ENCODE assay signal across 34 cellular contexts in genomic region chr7:1017586-1018333, GRCh38. TPM values are rescaled to one million over a fixed set of nuclear protein-coding genes. Genes with fewer than 3 reads are reported as not detected.
DNase-seq lines count a peak whose midpoint lies in the region; ATAC-seq, FAIRE-seq and TF ChIP-seq lines count a peak whose summit lies in the region.
"Had no signal": no experiment of that assay in that cellular context is flagged by ENCODE, and none has a peak within 500 bp of the region (broad histone marks: within the 10 kb centered on the region; RNA-seq: fewer than 3 reads in every experiment).

No MANE protein-coding gene starts in this region.

- H3K36me3 ChIP-seq in breast epithelium (no peaks in the 10 kb centered on the region), Peyer's patch (no peaks in the 10 kb centered on the region)
- H3K36me3 ChIP-seq: prostate gland, SJCRH30 had no signal

- H3K4me1 Mint-ChIP-seq in stimulated activated naive CD8-positive, alpha-beta T cell treated with anti-CD3 and anti-CD28 coated beads, Interleukin-15, amount 100 ng/mL, for 72 hours, result peaks cover 7% of the 10 kb centered on the region
- peaks cover 34% of the 10 kb centered on the region for H3K4me1 Mint-ChIP-seq in activated B cell treated with CpG ODN at 0.5 μM for 24 hours
- H3K4me1 Mint-ChIP-seq in memory B cell, result peaks cover 12% of the 10 kb centered on the region

- CTCF ChIA-PET in activated B cell treated with CpG ODN at 0.5 μM for 24 hours (lab: Charles Lee), result interaction anchor here (9.5 kb wide), 1 partner anchor 48 kb away, joined by 55 read pairs; no protein-coding TSS in a partner anchor

- H3K27me3 ChIP-seq in breast epithelium (no peaks in the 10 kb centered on the region), Peyer's patch (no peaks in the 10 kb centered on the region)
- H3K27me3 ChIP-seq: ascending aorta, BLaER1, esophagus squamous epithelium, foreskin keratinocyte, SJCRH30, upper lobe of left lung had no signal

- H3K9me3 Mint-ChIP-seq in stimulated activated naive CD8-positive, alpha-beta T cell treated with anti-CD3 and anti-CD28 coated beads, Interleukin-15, amount 100 ng/mL, for 72 hours, result peaks cover 0 to 7% of the 10 kb centered on the region in 2 donors
- H3K9me3 Mint-ChIP-seq in activated B cell treated with CpG ODN at 0.5 μM for 24 hours (no peaks in the 10 kb centered on the region), memory B cell (no peaks in the 10 kb centered on the region)

- H3K36me3 Mint-ChIP-seq in activated B cell treated with CpG ODN at 0.5 μM for 24 hours (ENCODE audit: low read depth), result peaks cover 41% of the 10 kb centered on the region
- H3K36me3 Mint-ChIP-seq in memory B cell, result peaks cover 15% of the 10 kb centered on the region

- DNase-seq in stimulated activated naive CD8-positive, alpha-beta T cell treated with anti-CD3 and anti-CD28 coated beads, Interleukin-15, amount 100 ng/mL, for 72 hours, result no peak
- no peak for DNase-seq in stimulated activated naive CD8-positive, alpha-beta T cell treated with anti-CD3 and anti-CD28 coated beads, Interleukin-15, Interleukin-2, amounts not matched to agents 100 U/mL and 50 U/mL, for 24 hours
- no peak for DNase-seq in activated B cell treated with CpG ODN at 0.5 μM for 24 hours
- DNase-seq in memory B cell (ENCODE audit: low spot score in 2 of 2), result no peak
- DNase-seq in urothelium cell line (ENCODE audit: low spot score), result no peak
- no peak for DNase-seq in breast epithelium (ENCODE audit: low spot score in 2 of 2)
- no peak for DNase-seq in Peyer's patch
- DNase-seq in D341Med (ENCODE audit: low spot score), result no peak
- DNase-seq: activated CD4-positive, alpha-beta T cell treated with anti-CD3 and anti-CD28 coated beads for 1 hour; activated CD8-positive, alpha-beta memory T cell treated with anti-CD3 and anti-CD28 coated beads, Interleukin-2, amount 50 U/mL, for 48 hours; activated CD8-positive, alpha-beta T cell treated with anti-CD3 and anti-CD28 coated beads for 36 hours; caudate nucleus; DMS79 treated with DMSO at 0.1 percent for 48 hours; esophagus squamous epithelium; foreskin keratinocyte; GDM1; IMR-90; islet precursor cell; NCI-H1092 treated with DMSO at 0.1 percent for 48 hours; NCI-H187; NCI-H446 treated with DMSO at 0.1 percent for 48 hours; NCI-H82; occipital lobe; SJCRH30; stimulated activated CD4-positive, alpha-beta T cell treated with anti-CD3 and anti-CD28 coated beads, Interleukin-15, amount 100 ng/mL, for 24 hours; stimulated activated CD4-positive, alpha-beta T cell treated with anti-CD3 and anti-CD28 coated beads, Interleukin-4, amount 100 ng/mL, for 4 hours had no signal

- POLR2A ChIA-PET in activated B cell treated with CpG ODN at 0.5 μM for 24 hours (lab: Charles Lee), result interaction anchor here (1.0 to 2.2 kb wide), 4 partner anchors 8 to 48 kb away, joined by 3 to 8 read pairs (median 4); no protein-coding TSS in a partner anchor

- H3K27ac ChIP-seq in breast epithelium (no peak overlapping the region), Peyer's patch (no peak overlapping the region)
- H3K27ac ChIP-seq: ascending aorta, BLaER1, esophagus squamous epithelium, foreskin keratinocyte, prostate gland, SJCRH30, upper lobe of left lung had no signal

- H3K27me3 Mint-ChIP-seq in stimulated activated naive CD8-positive, alpha-beta T cell treated with anti-CD3 and anti-CD28 coated beads, Interleukin-15, amount 100 ng/mL, for 72 hours, result no peaks in the 10 kb centered on the region
- H3K27me3 Mint-ChIP-seq in activated B cell treated with CpG ODN at 0.5 μM for 24 hours (no peaks in the 10 kb centered on the region), memory B cell (no peaks in the 10 kb centered on the region)
- H3K27me3 Mint-ChIP-seq: activated CD8-positive, alpha-beta T cell treated with anti-CD3 and anti-CD28 coated beads for 36 hours had no signal

- intact Hi-C loops in activated B cell treated with CpG ODN at 0.5 μM for 24 hours (cut with micrococcal nuclease), result no loop called here
- intact Hi-C loops in breast epithelium (cut with DNase I; ENCODE audit: low total_unique reads), result no loop called here

- H3K9me3 ChIP-seq in breast epithelium, result no peaks in the 10 kb centered on the region
- H3K9me3 ChIP-seq in Peyer's patch, result no peaks in the 10 kb centered on the region
- H3K9me3 ChIP-seq: ascending aorta, esophagus squamous epithelium, prostate gland, SJCRH30, upper lobe of left lung had no signal

- no peak for TF ChIP-seq CTCF in activated B cell treated with CpG ODN at 0.5 μM for 24 hours (IDR thresholded peaks at IDR 0.05)
- no peak for TF ChIP-seq CTCF in breast epithelium (IDR thresholded peaks at IDR 0.05)
- TF ChIP-seq CTCF in Peyer's patch (IDR thresholded peaks at IDR 0.05), result no peak

- no peak overlapping the region for H3K4me3 ChIP-seq in breast epithelium
- no peak overlapping the region for H3K4me3 ChIP-seq in Peyer's patch
- H3K4me3 ChIP-seq: ascending aorta, BLaER1, esophagus squamous epithelium, prostate gland, SJCRH30, upper lobe of left lung had no signal

- TF ChIP-seq POLR2A in breast epithelium (IDR thresholded peaks at IDR 0.05) (no peak), Peyer's patch (IDR thresholded peaks at IDR 0.05) (no peak)

- no peak for ATAC-seq in stimulated activated naive CD8-positive, alpha-beta T cell treated with anti-CD3 and anti-CD28 coated beads, Interleukin-15, amount 100 ng/mL, for 72 hours
- ATAC-seq in stimulated activated naive CD8-positive, alpha-beta T cell treated with anti-CD3 and anti-CD28 coated beads, Interleukin-15, Interleukin-2, amounts not matched to agents 100 U/mL and 50 U/mL, for 24 hours, result no peak
- ATAC-seq in activated B cell treated with CpG ODN at 0.5 μM for 24 hours (ENCODE audit: low read depth) (no peak), memory B cell (ENCODE audit: low read depth) (no peak)
- ATAC-seq: activated CD8-positive, alpha-beta T cell treated with anti-CD3 and anti-CD28 coated beads for 36 hours; foreskin keratinocyte had no signal

- no peak overlapping the region for H3K4me3 Mint-ChIP-seq in stimulated activated naive CD8-positive, alpha-beta T cell treated with anti-CD3 and anti-CD28 coated beads, Interleukin-15, amount 100 ng/mL, for 72 hours
- peak overlapping the region; percentile 19 for H3K4me3 Mint-ChIP-seq in activated B cell treated with CpG ODN at 0.5 μM for 24 hours
- H3K4me3 Mint-ChIP-seq in memory B cell, result peak overlapping the region; percentile 47
- H3K4me3 Mint-ChIP-seq: activated CD8-positive, alpha-beta T cell treated with anti-CD3 and anti-CD28 coated beads for 36 hours; dendritic cell treated with granulocyte-macrophage colony-stimulating factor and Interleukin-4, amounts not matched to agents 40 ng/mL and 50 ng/mL, for 4 days; mesothelial cell of epicardium had no signal

- peak overlapping the region; percentile 72 to 81 for H3K27ac Mint-ChIP-seq in stimulated activated naive CD8-positive, alpha-beta T cell treated with anti-CD3 and anti-CD28 coated beads, Interleukin-15, amount 100 ng/mL, for 72 hours
- H3K27ac Mint-ChIP-seq in activated B cell treated with CpG ODN at 0.5 μM for 24 hours (no peak overlapping the region), memory B cell (no peak overlapping the region)
- H3K27ac Mint-ChIP-seq: activated CD8-positive, alpha-beta T cell treated with anti-CD3 and anti-CD28 coated beads for 36 hours; dendritic cell treated with granulocyte-macrophage colony-stimulating factor and Interleukin-4, amounts not matched to agents 40 ng/mL and 50 ng/mL, for 4 days; mesothelial cell of epicardium had no signal

- peak; percentile 87 for FAIRE-seq in urothelium cell line (lab: Jason Lieb, UNC)
- FAIRE-seq: endometrium had no signal

- H3K4me1 ChIP-seq in breast epithelium (no peaks in the 10 kb centered on the region), Peyer's patch (peaks cover 0 to under 1% (median 0%) of the 10 kb centered on the region in 4 donors)
- H3K4me1 ChIP-seq: ascending aorta, foreskin keratinocyte, SJCRH30, upper lobe of left lung had no signal

RNA-seq across cellular contexts. Expression of gene GPR146, which starts 26.6 kb away (rescaled TPM):
- total RNA-seq in activated B cell treated with CpG ODN at 0.5 μM for 24 hours (6.2 and 6.9 TPM in 2 replicates), breast epithelium (10 to 100 TPM; 24.1 to 56.8 (median 43.6) TPM), Peyer's patch (10 to 100 TPM in 1 of 4 donors, 1 to 10 TPM in 3; 1.4 to 13.2 (median 4.4) TPM)
- total RNA-seq: foreskin keratinocyte had no signal

RNA-seq across cellular contexts. Expression of gene CYP2W1, which starts 34.8 kb away (rescaled TPM):
- total RNA-seq in activated B cell treated with CpG ODN at 0.5 μM for 24 hours (not detected in 2 replicates), breast epithelium (not detected), Peyer's patch (10 to 100 TPM in 1 of 4 donors, 1 to 10 TPM in 2, not detected in 1; 2.3 to 23.1 (median 2.5) TPM)
- total RNA-seq: activated CD8-positive, alpha-beta T cell treated with anti-CD3 and anti-CD28 coated beads for 36 hours; ascending aorta; foreskin keratinocyte; IMR-90; M059J; occipital lobe; SJCRH30; upper lobe of left lung had no signal

RNA-seq across cellular contexts. Expression of gene COX19, which starts 42.4 kb away (rescaled TPM):
- total RNA-seq in activated B cell treated with CpG ODN at 0.5 μM for 24 hours (21.2 and 24.5 TPM in 2 replicates), breast epithelium (10 to 100 TPM in 1 of 3 donors, 1 to 10 TPM in 2; 8.5 to 17.3 (median 8.8) TPM), Peyer's patch (10 to 100 TPM; 15.9 to 41.3 (median 24.7) TPM)

Comparison
In these comparisons a context has a peak if more than half of its experiments do, and no peak if none do; other contexts are left out.
1. H3K27ac Mint-ChIP-seq: peak in stimulated activated naive CD8-positive, alpha-beta T cell treated with anti-CD3 and anti-CD28 coated beads, Interleukin-15, amount 100 ng/mL, for 72 hours (2 of 2); none in activated B cell treated with CpG ODN at 0.5 μM for 24 hours (single experiment) and memory B cell (single experiment).
2. H3K4me3 Mint-ChIP-seq: peak in activated B cell treated with CpG ODN at 0.5 μM for 24 hours (single experiment) and memory B cell (single experiment); none in stimulated activated naive CD8-positive, alpha-beta T cell treated with anti-CD3 and anti-CD28 coated beads, Interleukin-15, amount 100 ng/mL, for 72 hours (0 of 2).